Comparison of ENCODE assay signal across 28 cellular contexts in genomic region chr18:65133610-65134009, GRCh38.
"Had no signal": no experiment of that assay in that cellular context is flagged by ENCODE, and none has a peak within 500 bp of the region (broad histone marks: within the 10 kb centered on the region; RNA-seq: fewer than 3 reads in every experiment).

No MANE protein-coding gene starts in this region.

- ATAC-seq: effector memory CD8-positive, alpha-beta T cell; esophagus mucosa; foreskin keratinocyte; gastrocnemius medialis; gastroesophageal sphincter; heart left ventricle; heart right ventricle had no signal

- H3K9me3 ChIP-seq: colonic mucosa, esophagus muscularis mucosa, esophagus squamous epithelium, gastrocnemius medialis, gastroesophageal sphincter had no signal

- H3K4me3 ChIP-seq: colonic mucosa, coronary artery, dorsolateral prefrontal cortex, esophagus muscularis mucosa, esophagus squamous epithelium, gastrocnemius medialis, gastroesophageal sphincter, heart left ventricle, heart right ventricle had no signal

- FAIRE-seq: colon, endometrium, endothelial cell of umbilical vein, frontal cortex had no signal

- H3K27me3 ChIP-seq: colonic mucosa, dorsolateral prefrontal cortex, esophagus muscularis mucosa, esophagus squamous epithelium, foreskin keratinocyte, gastrocnemius medialis, gastroesophageal sphincter, heart left ventricle, heart right ventricle had no signal

- H3K36me3 ChIP-seq: colonic mucosa, esophagus muscularis mucosa, esophagus squamous epithelium, gastrocnemius medialis, gastroesophageal sphincter, heart left ventricle, heart right ventricle had no signal

- DNase-seq: colonic mucosa; cortex of kidney; dermis blood vessel endothelial cell; dorsolateral prefrontal cortex; effector CD4-positive, alpha-beta T cell; effector CD8-positive, alpha-beta T cell; effector memory CD4-positive, alpha-beta T cell; effector memory CD8-positive, alpha-beta T cell; endodermal cell; erythroblast; esophagus squamous epithelium; foreskin fibroblast; foreskin keratinocyte; foreskin melanocyte; gastrocnemius medialis; glutamatergic neuron; head of caudate nucleus; heart left ventricle; heart right ventricle had no signal

- H3K4me1 ChIP-seq: colonic mucosa, esophagus muscularis mucosa, esophagus squamous epithelium, foreskin keratinocyte, gastrocnemius medialis, gastroesophageal sphincter, heart left ventricle, heart right ventricle had no signal

- H3K27ac ChIP-seq: colonic mucosa, coronary artery, dorsolateral prefrontal cortex, epithelial cell of prostate, esophagus muscularis mucosa, esophagus squamous epithelium, foreskin keratinocyte, gastrocnemius medialis, gastroesophageal sphincter, heart left ventricle, heart right ventricle had no signal
